Comparison of ENCODE assay signal across 31 cellular contexts in the genomic region with DNA sequence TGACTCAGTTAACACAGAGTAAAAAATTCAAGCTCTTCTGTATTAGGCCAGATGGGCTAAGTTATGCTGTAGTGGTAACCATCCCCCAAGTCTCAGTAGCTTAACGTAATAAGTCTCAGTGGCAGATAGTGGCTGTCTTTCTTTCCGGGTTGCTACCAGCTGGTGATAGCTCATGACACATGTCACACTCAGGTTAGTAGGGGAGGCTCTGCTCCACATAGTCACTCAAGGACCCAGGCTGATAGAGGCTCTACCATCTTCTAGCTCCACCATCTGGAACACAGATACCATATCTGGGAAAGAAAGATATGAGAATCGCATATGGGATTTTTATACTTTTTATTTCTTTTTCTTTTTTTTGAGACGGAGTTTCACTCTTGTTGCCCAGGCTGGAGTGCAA.
"Had no signal": no experiment of that assay in that cellular context is flagged by ENCODE, and none has a peak within 500 bp of the region (broad histone marks: within the 10 kb centered on the region; RNA-seq: fewer than 3 reads in every experiment).

No MANE protein-coding gene starts in this region.

- FAIRE-seq: astrocyte, bronchial epithelial cell, TTC549 had no signal

- DNase-seq: activated CD4-positive, alpha-beta T cell treated with anti-CD3 and anti-CD28 coated beads for 36 hours; activated CD4-positive, alpha-beta T cell treated with anti-CD3 and anti-CD28 coated beads, Interleukin-2, amount 10 ng/mL, durations not matched to agents 7 days and 5 days; activated CD4-positive, alpha-beta T cell treated with anti-CD3 and anti-CD28 coated beads, Interleukin-2, amount 50 U/mL, for 48 hours; activated CD8-positive, alpha-beta memory T cell treated with anti-CD3 and anti-CD28 coated beads, Interleukin-2, amount 50 U/mL, for 4 hours; activated gamma-delta T cell treated with Interleukin-2 at 50 U/mL for 16 hours; activated naive CD4-positive, alpha-beta T cell treated with anti-CD3 and anti-CD28 coated beads for 36 hours; activated T-cell treated with anti-CD3 and anti-CD28 coated beads for 4 hours; activated T-cell treated with anti-CD3 and anti-CD28 coated beads, Interleukin-2, amount 50 U/mL, for 4 hours; adrenal gland; body of pancreas; caudate nucleus; cerebellar nuclear complex; cortex of kidney; NCI-H1092 treated with DMSO at 0.1 percent for 48 hours; NCI-H1417; NCI-H146; NCI-H187; NCI-H2029 treated with DMSO at 0.1 percent for 48 hours; NCI-H2107; NCI-H345; NCI-H526 treated with DMSO at 0.1 percent for 48 hours; NCI-H774; SHP77; SJCRH30; T1000 had no signal

- ATAC-seq: activated CD4-positive, alpha-beta T cell treated with anti-CD3 and anti-CD28 coated beads for 36 hours; activated CD4-positive, CD25-positive, alpha-beta regulatory T cell treated with anti-CD3 and anti-CD28 coated beads, Interleukin-2, amount 50 U/mL, for 24 hours; activated naive CD4-positive, alpha-beta T cell treated with anti-CD3 and anti-CD28 coated beads, Interleukin-2, amount 50 U/mL, for 72 hours; activated T-cell treated with anti-CD3 and anti-CD28 coated beads, Interleukin-2, amount 50 U/mL, for 4 hours; body of pancreas; WTC11 had no signal
